ENCODE assay signal across 8 cellular contexts in genomic region chr11:103110406-103110805, GRCh38. TPM values are rescaled to one million over a fixed set of nuclear protein-coding genes. Genes with fewer than 3 reads are reported as not detected.
DNase-seq lines count a peak whose midpoint lies in the region; ATAC-seq, FAIRE-seq and TF ChIP-seq lines count a peak whose summit lies in the region.

No MANE protein-coding gene starts in this region.

- no peak overlapping the region for H3K27ac Mint-ChIP-seq in GM23338

- peak overlapping the region; percentile 86 for H3K4me2 ChIP-seq in GM23338

- TF ChIP-seq CTCF in GM23338 (conservative IDR thresholded peaks at IDR 0.05; ENCODE audit: low read depth in 2 of 2) (no peak), kidney epithelial cell (IDR thresholded peaks at IDR 0.05; ENCODE audit: insufficient read depth, low read length, poor library complexity, severe bottlenecking) (no peak)

- H3K4me1 ChIP-seq in GM23338 (ENCODE audit: insufficient read depth): peaks cover 8% of the 10 kb centered on the region; the same call in 1 of the 2 replicates

- peak overlapping the region; percentile 94 for H3K4me3 Mint-ChIP-seq in GM23338

- H3K4me3 ChIP-seq in GM23338 (peak overlapping the region; percentile 89), kidney epithelial cell (ENCODE audit: low read depth, low read length) (peak overlapping the region; percentile 75)

- no peaks in the 10 kb centered on the region for H3K9me3 Mint-ChIP-seq in GM23338

- no peaks in the 10 kb centered on the region for H3K9me2 ChIP-seq in GM23338 (ENCODE audit: insufficient read depth)

- DNase-seq in GM23338 (ENCODE audit: low spot score) (no peak), amniotic stem cell (lab: John Stamatoyannopoulos, UW) (peak; percentile 23), kidney epithelial cell (ENCODE audit: low read depth) (no peak), activated gamma-delta T cell (lab: John Stamatoyannopoulos, UW) (no peak), sciatic nerve (ENCODE audit: low spot score) (no peak)

- intact Hi-C loops in sciatic nerve (cut with DNase I): no loop called here

- FAIRE-seq in A204.1 (lab: Jason Lieb, UNC): peak; percentile 39

- peaks cover 11% of the 10 kb centered on the region; the same call in 2 of the 3 replicates for H3K4me1 Mint-ChIP-seq in GM23338

- no peaks in the 10 kb centered on the region for H3F3A ChIP-seq in GM23338 (replicated peaks; ENCODE audit: low read depth)

- H3K27me3 ChIP-seq in GM23338 (ENCODE audit: insufficient read depth) (no peaks in the 10 kb centered on the region), kidney epithelial cell (ENCODE audit: control insufficient read depth, insufficient read depth, low read length) (no peaks in the 10 kb centered on the region)

- no peak overlapping the region for H2AFZ ChIP-seq in GM23338

- H3K27me3 Mint-ChIP-seq in GM23338 (ENCODE audit: insufficient read depth, low read depth, poor library complexity): peaks cover 7% of the 10 kb centered on the region

- ATAC-seq in GM23338 (no peak), sciatic nerve (no peak), HG03565 (IDR thresholded peaks at IDR 0.05; ENCODE audit: unreplicated experiment) (no peak), GM19395 (IDR thresholded peaks at IDR 0.05; ENCODE audit: unreplicated experiment) (no peak)

- H4K20me1 ChIP-seq in GM23338 (replicated peaks; ENCODE audit: insufficient read depth): no peaks in the 10 kb centered on the region

- H3K79me2 ChIP-seq in GM23338 (replicated peaks; ENCODE audit: insufficient read depth): peaks cover 4% of the 10 kb centered on the region; the same call in 1 of the 2 replicates

- H3K27ac ChIP-seq in GM23338 (ENCODE audit: low read depth): no peak overlapping the region

- H3K36me3 Mint-ChIP-seq in GM23338 (ENCODE audit: low read depth): peaks cover 13% of the 10 kb centered on the region; the same call in 2 of the 3 replicates

- H3K36me3 ChIP-seq in GM23338 (ENCODE audit: insufficient read depth) (0 out of 2 replicates have a peak, but pooled peaks cover 2% of the 10 kb centered on the region), kidney epithelial cell (ENCODE audit: control insufficient read depth, insufficient read depth, low read length) (no peaks in the 10 kb centered on the region)

TF ChIP-seq in GM23338, 12 proteins besides CTCF, POLR2A, EP300 and RAD21:
- TF ChIP-seq, protein P1, sequence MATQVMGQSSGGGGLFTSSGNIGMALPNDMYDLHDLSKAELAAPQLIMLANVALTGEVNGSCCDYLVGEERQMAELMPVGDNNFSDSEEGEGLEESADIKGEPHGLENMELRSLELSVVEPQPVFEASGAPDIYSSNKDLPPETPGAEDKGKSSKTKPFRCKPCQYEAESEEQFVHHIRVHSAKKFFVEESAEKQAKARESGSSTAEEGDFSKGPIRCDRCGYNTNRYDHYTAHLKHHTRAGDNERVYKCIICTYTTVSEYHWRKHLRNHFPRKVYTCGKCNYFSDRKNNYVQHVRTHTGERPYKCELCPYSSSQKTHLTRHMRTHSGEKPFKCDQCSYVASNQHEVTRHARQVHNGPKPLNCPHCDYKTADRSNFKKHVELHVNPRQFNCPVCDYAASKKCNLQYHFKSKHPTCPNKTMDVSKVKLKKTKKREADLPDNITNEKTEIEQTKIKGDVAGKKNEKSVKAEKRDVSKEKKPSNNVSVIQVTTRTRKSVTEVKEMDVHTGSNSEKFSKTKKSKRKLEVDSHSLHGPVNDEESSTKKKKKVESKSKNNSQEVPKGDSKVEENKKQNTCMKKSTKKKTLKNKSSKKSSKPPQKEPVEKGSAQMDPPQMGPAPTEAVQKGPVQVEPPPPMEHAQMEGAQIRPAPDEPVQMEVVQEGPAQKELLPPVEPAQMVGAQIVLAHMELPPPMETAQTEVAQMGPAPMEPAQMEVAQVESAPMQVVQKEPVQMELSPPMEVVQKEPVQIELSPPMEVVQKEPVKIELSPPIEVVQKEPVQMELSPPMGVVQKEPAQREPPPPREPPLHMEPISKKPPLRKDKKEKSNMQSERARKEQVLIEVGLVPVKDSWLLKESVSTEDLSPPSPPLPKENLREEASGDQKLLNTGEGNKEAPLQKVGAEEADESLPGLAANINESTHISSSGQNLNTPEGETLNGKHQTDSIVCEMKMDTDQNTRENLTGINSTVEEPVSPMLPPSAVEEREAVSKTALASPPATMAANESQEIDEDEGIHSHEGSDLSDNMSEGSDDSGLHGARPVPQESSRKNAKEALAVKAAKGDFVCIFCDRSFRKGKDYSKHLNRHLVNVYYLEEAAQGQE (IDR thresholded peaks at IDR 0.05; ENCODE audit: unreplicated experiment): no peak
- TF ChIP-seq POLR2AphosphoS5 (IDR thresholded peaks at IDR 0.05; ENCODE audit: low read depth) (no peak), EZH2phosphoT487 (IDR thresholded peaks at IDR 0.05; ENCODE audit: unreplicated experiment) (no peak), JUNB (IDR thresholded peaks at IDR 0.05; ENCODE audit: unreplicated experiment) (no peak)

RNA-seq across cellular contexts. Expression of gene DYNC2H1, which starts 1.2 kb away (rescaled TPM):
- 19.3 and 23.5 TPM in 2 replicates for total RNA-seq in GM23338 (2014; rRNA removed; shearing (Covaris generic))
- polyA plus RNA-seq in GM23338 (2016; fragmentation: Nextera tagmentation; extraction: Ambion mirVana): 22.5 and 23.3 TPM in 2 replicates
- total RNA-seq in kidney epithelial cell: 10.4 and 10.5 TPM in 2 replicates
- 35.4 TPM for total RNA-seq in sciatic nerve

RNA-seq across cellular contexts. Expression of gene DCUN1D5, which starts 18.4 kb away (rescaled TPM):
- total RNA-seq in GM23338 (2014; rRNA removed; shearing (Covaris generic)): 175 and 189 TPM in 2 replicates
- 121 and 136 TPM in 2 replicates for polyA plus RNA-seq in GM23338 (2016; fragmentation: Nextera tagmentation; extraction: Ambion mirVana)
- total RNA-seq in kidney epithelial cell: 73.7 and 83.5 TPM in 2 replicates
- 19.4 TPM for total RNA-seq in sciatic nerve
